ENCODE assay signal across 9 cellular contexts in the genomic region with DNA sequence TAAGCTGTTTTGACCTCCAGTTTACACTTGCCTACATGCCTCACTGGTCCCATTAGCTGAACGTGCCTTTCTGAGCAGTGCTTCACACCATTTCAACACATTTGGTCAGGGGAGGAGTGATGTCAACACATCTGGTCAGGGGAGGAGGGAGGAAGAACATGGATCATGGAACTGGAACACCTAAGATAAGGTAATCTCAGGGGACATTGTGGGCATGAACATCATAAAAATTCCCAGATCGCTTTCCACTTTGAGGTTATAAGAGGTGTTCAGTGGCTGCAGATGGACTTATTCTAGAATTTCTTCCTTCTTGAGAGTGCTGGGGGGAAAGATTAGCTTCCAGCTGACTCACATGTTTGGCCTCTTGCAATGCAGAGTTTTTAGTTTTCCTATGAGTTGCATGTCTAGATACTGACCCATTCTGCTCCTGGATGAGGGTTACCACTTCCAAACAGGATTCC. TPM values are rescaled to one million over a fixed set of nuclear protein-coding genes. Genes with fewer than 3 reads are reported as not detected.
A peak's percentile ranks its signal among the peaks of the same experiment; 100 is the strongest.
DNase-seq lines count a peak whose midpoint lies in the region; ATAC-seq and TF ChIP-seq lines count a peak whose summit lies in the region.
"Had no signal": no experiment of that assay in that cellular context is flagged by ENCODE, and none has a peak within 500 bp of the region (broad histone marks: within the 10 kb centered on the region; RNA-seq: fewer than 3 reads in every experiment).

No MANE protein-coding gene starts in this region.

- H3K27me3 ChIP-seq in iPS-20b (ENCODE audit: insufficient read depth, low read length): peaks cover 40% of the 10 kb centered on the region

- no peak overlapping the region for H3K9ac ChIP-seq in iPS-20b (ENCODE audit: low read depth, low read length)

- no peaks in the 10 kb centered on the region for H3K9me3 ChIP-seq in iPS-20b (ENCODE audit: insufficient read depth, low read depth, low read length)
- no peaks in the 10 kb centered on the region for H3K9me3 ChIP-seq in mucosa of descending colon

- H3K4me3 Mint-ChIP-seq in natural killer cell: peak overlapping the region; percentile 88
- no peak overlapping the region for H3K4me3 Mint-ChIP-seq in natural killer cell treated with Interleukin-12 subunit alpha and Interleukin-12 subunit beta and Interleukin-15 and Interleukin-18, amount 100 ng/mL, for 72 hours
- peak overlapping the region; percentile 87 for H3K4me3 Mint-ChIP-seq in activated T-helper 1 cell treated with anti-CD3 and anti-CD28 coated beads, Interleukin-12 subunit alpha, Interleukin-12 subunit beta, Interleukin-2, Interleukin-4 antibody, amounts not matched to agents 30 ng/mL and 10 ng/mL and 1 ng/mL, durations not matched to agents 14 hours and 24 hours and 36 hours

- H3K36me3 Mint-ChIP-seq in natural killer cell: no peaks in the 10 kb centered on the region
- no peaks in the 10 kb centered on the region for H3K36me3 Mint-ChIP-seq in natural killer cell treated with Interleukin-12 subunit alpha and Interleukin-12 subunit beta and Interleukin-15 and Interleukin-18, amount 100 ng/mL, for 72 hours
- no peaks in the 10 kb centered on the region for H3K36me3 Mint-ChIP-seq in activated T-helper 1 cell treated with anti-CD3 and anti-CD28 coated beads, Interleukin-12 subunit alpha, Interleukin-12 subunit beta, Interleukin-2, Interleukin-4 antibody, amounts not matched to agents 30 ng/mL and 10 ng/mL and 1 ng/mL, durations not matched to agents 14 hours and 24 hours and 36 hours (ENCODE audit: low read depth)

- intact Hi-C loops in natural killer cell (cut with micrococcal nuclease) (loop anchor here (10.0 kb wide), 1 partner anchor 202 kb away; the partner anchor contains the start of gene CEP350), mucosa of descending colon (cut with DNase I, micrococcal nuclease) (no loop called here)
- intact Hi-C loops in activated T-helper 1 cell treated with anti-CD3 and anti-CD28 coated beads, Interleukin-12 subunit alpha, Interleukin-12 subunit beta, Interleukin-2, Interleukin-4 antibody, amounts not matched to agents 30 ng/mL and 10 ng/mL and 1 ng/mL, durations not matched to agents 14 hours and 24 hours and 36 hours (cut with micrococcal nuclease): no loop called here

- ATAC-seq in natural killer cell: no peak
- ATAC-seq in natural killer cell treated with Interleukin-12 subunit alpha and Interleukin-12 subunit beta and Interleukin-15 and Interleukin-18, amount 100 ng/mL, for 72 hours: no peak
- ATAC-seq in mucosa of descending colon: no peak
- ATAC-seq in GM19328 (IDR thresholded peaks at IDR 0.05; ENCODE audit: unreplicated experiment): no peak

- H3K9me3 Mint-ChIP-seq in natural killer cell: no peaks in the 10 kb centered on the region
- no peaks in the 10 kb centered on the region for H3K9me3 Mint-ChIP-seq in natural killer cell treated with Interleukin-12 subunit alpha and Interleukin-12 subunit beta and Interleukin-15 and Interleukin-18, amount 100 ng/mL, for 72 hours
- no peaks in the 10 kb centered on the region for H3K9me3 Mint-ChIP-seq in activated T-helper 1 cell treated with anti-CD3 and anti-CD28 coated beads, Interleukin-12 subunit alpha, Interleukin-12 subunit beta, Interleukin-2, Interleukin-4 antibody, amounts not matched to agents 30 ng/mL and 10 ng/mL and 1 ng/mL, durations not matched to agents 14 hours and 24 hours and 36 hours
- H3K9me3 Mint-ChIP-seq: central memory CD8-positive, alpha-beta T cell had no signal

- no peak overlapping the region for H3K27ac ChIP-seq in iPS-20b (ENCODE audit: low read length)

- H3K4me3 ChIP-seq in iPS-20b (ENCODE audit: low read length): 0 out of 2 replicates have a peak overlapping the region, but pooled peaks have one; percentile 73
- H3K4me3 ChIP-seq in mucosa of descending colon: no peak overlapping the region

- DNase-seq in natural killer cell (no peak), middle frontal gyrus (ENCODE audit: extremely low spot score, low spot score) (no peak), cerebellar nuclear complex (lab: John Stamatoyannopoulos, UW) (no peak), mucosa of descending colon (no peak)
- no peak for DNase-seq in natural killer cell treated with Interleukin-12 subunit alpha and Interleukin-12 subunit beta and Interleukin-15 and Interleukin-18, amount 100 ng/mL, for 72 hours (ENCODE audit: low spot score)
- no peak for DNase-seq in activated T-helper 1 cell treated with anti-CD3 and anti-CD28 coated beads, Interleukin-12 subunit alpha, Interleukin-12 subunit beta, Interleukin-2, Interleukin-4 antibody, amounts not matched to agents 30 ng/mL and 10 ng/mL and 1 ng/mL, durations not matched to agents 14 hours and 24 hours and 36 hours (ENCODE audit: low spot score)

- TF ChIP-seq CTCF in natural killer cell (IDR thresholded peaks at IDR 0.05): no peak
- TF ChIP-seq CTCF in mucosa of descending colon (IDR thresholded peaks at IDR 0.05): no peak

- H3K27ac Mint-ChIP-seq in natural killer cell: peak overlapping the region; percentile 68 to 96
- peak overlapping the region in 1 of 2 donors; percentile 84 for H3K27ac Mint-ChIP-seq in natural killer cell treated with Interleukin-12 subunit alpha and Interleukin-12 subunit beta and Interleukin-15 and Interleukin-18, amount 100 ng/mL, for 72 hours
- H3K27ac Mint-ChIP-seq in activated T-helper 1 cell treated with anti-CD3 and anti-CD28 coated beads, Interleukin-12 subunit alpha, Interleukin-12 subunit beta, Interleukin-2, Interleukin-4 antibody, amounts not matched to agents 30 ng/mL and 10 ng/mL and 1 ng/mL, durations not matched to agents 14 hours and 24 hours and 36 hours: peak overlapping the region; percentile 19

- no peaks in the 10 kb centered on the region for H3K27me3 Mint-ChIP-seq in natural killer cell (ENCODE audit: low read depth in 2 of 2)
- H3K27me3 Mint-ChIP-seq in natural killer cell treated with Interleukin-12 subunit alpha and Interleukin-12 subunit beta and Interleukin-15 and Interleukin-18, amount 100 ng/mL, for 72 hours: no peaks in the 10 kb centered on the region
- H3K27me3 Mint-ChIP-seq in activated T-helper 1 cell treated with anti-CD3 and anti-CD28 coated beads, Interleukin-12 subunit alpha, Interleukin-12 subunit beta, Interleukin-2, Interleukin-4 antibody, amounts not matched to agents 30 ng/mL and 10 ng/mL and 1 ng/mL, durations not matched to agents 14 hours and 24 hours and 36 hours (ENCODE audit: insufficient read depth): no peaks in the 10 kb centered on the region
- H3K27me3 Mint-ChIP-seq: central memory CD8-positive, alpha-beta T cell had no signal

- H3K36me3 ChIP-seq in iPS-20b (ENCODE audit: insufficient read depth, low read depth, low read length) (no peaks in the 10 kb centered on the region), mucosa of descending colon (ENCODE audit: low read depth) (no peaks in the 10 kb centered on the region)

- H3K4me1 ChIP-seq in iPS-20b (ENCODE audit: insufficient read depth, low read length) (peaks cover 14% of the 10 kb centered on the region), mucosa of descending colon (ENCODE audit: low read depth) (peaks cover 45% of the 10 kb centered on the region)

- peaks cover 33 to 44% of the 10 kb centered on the region in 2 donors for H3K4me1 Mint-ChIP-seq in natural killer cell
- peaks cover 41 to 43% of the 10 kb centered on the region in 2 donors for H3K4me1 Mint-ChIP-seq in natural killer cell treated with Interleukin-12 subunit alpha and Interleukin-12 subunit beta and Interleukin-15 and Interleukin-18, amount 100 ng/mL, for 72 hours (ENCODE audit: low read depth in 2 of 2)
- peaks cover 44% of the 10 kb centered on the region for H3K4me1 Mint-ChIP-seq in activated T-helper 1 cell treated with anti-CD3 and anti-CD28 coated beads, Interleukin-12 subunit alpha, Interleukin-12 subunit beta, Interleukin-2, Interleukin-4 antibody, amounts not matched to agents 30 ng/mL and 10 ng/mL and 1 ng/mL, durations not matched to agents 14 hours and 24 hours and 36 hours (ENCODE audit: low read depth)

RNA-seq across cellular contexts. Expression of gene QSOX1, which starts 2.0 kb away (rescaled TPM):
- total RNA-seq in natural killer cell (10 to 100 TPM; 31.0 to 42.7 (median 38.2) TPM), mucosa of descending colon (100 to 1,000 TPM in 2 of 3 donors, 10 to 100 TPM in 1; 96.4 to 260 (median 185) TPM)
- 10 to 100 TPM; 39.1 to 60.3 TPM for total RNA-seq in natural killer cell treated with Interleukin-12 subunit alpha and Interleukin-12 subunit beta and Interleukin-15 and Interleukin-18, amount 100 ng/mL, for 72 hours
- total RNA-seq in activated T-helper 1 cell treated with anti-CD3 and anti-CD28 coated beads, Interleukin-12 subunit alpha, Interleukin-12 subunit beta, Interleukin-2, Interleukin-4 antibody, amounts not matched to agents 30 ng/mL and 10 ng/mL and 1 ng/mL, durations not matched to agents 14 hours and 24 hours and 36 hours: 61.4 and 63.7 TPM in 2 replicates
